ENCODE assay signal across 10 cellular contexts in the genomic region with DNA sequence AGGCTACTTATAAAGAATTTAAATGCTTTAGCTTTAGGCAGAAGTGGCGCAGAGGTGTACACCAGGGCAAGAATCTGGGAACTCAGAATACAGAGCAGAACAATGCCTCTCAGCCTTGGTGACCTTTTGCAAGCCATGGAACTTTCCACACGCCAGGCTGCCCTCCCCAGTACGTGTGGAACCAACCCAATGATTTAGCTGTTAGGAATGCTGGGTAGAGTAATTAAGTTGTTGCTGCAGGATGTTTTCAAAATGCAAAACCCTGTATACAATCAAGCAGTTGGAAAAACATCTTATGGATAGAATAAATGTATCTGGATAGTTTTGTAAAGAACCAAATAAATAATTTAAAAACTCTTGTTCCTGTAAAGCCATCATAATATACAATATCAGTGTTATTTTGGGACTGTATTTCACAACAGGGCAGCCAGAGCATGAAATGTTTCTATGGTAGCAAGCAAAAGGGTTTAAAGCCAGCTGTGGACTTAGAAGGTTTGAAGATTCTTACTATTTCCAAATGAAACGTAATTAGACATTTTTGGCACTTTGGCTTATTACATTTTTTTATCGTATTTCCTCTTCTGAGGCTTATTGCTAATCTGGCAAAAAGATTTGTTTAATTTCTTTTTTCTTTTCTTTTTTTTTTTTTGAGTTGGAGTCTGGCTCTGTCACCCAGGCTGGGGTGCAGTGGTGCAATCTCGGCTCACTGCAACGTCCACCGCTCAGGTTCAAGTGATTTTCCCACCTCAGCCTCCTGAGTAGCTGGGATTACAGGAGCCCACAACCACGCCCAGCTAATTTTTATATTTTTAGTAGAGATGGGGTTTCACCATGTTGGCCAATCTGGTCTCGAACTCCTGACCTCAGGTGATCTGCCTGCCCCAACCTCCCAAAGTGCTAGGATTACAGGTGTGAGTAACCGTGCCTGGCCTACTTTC. TPM values are rescaled to one million over a fixed set of nuclear protein-coding genes. Genes with fewer than 3 reads are reported as not detected.
DNase-seq lines count a peak whose midpoint lies in the region; ATAC-seq, FAIRE-seq and TF ChIP-seq lines count a peak whose summit lies in the region.
"Had no signal": no experiment of that assay in that cellular context is flagged by ENCODE, and none has a peak within 500 bp of the region (broad histone marks: within the 10 kb centered on the region; RNA-seq: fewer than 3 reads in every experiment).

No MANE protein-coding gene starts in this region.

- BruUV-seq in PC-3 (replicated peaks; lab: Mats Ljungman, UMichigan), result no TSS peak

- intact Hi-C loops in PC-3 (cut with micrococcal nuclease) (loop anchor here (2.0 kb wide), 1 partner anchor 27 kb away; no protein-coding TSS in a partner anchor), esophagus muscularis mucosa (cut with DNase I) (no loop called here), left colon (cut with DNase I, micrococcal nuclease) (no loop called here)

- peak; percentile 63 for DNase-seq in PC-3
- DNase-seq in esophagus muscularis mucosa (ENCODE audit: extremely low spot score), result no peak
- no peak for DNase-seq in mesothelial cell of epicardium (ENCODE audit: low spot score in 2 of 2, unreplicated experiment in 2 of 2)
- DNase-seq in urothelium cell line (ENCODE audit: low spot score), result peak; percentile 92
- DNase-seq in OCI-M2 (lab: John Stamatoyannopoulos, UW; ENCODE audit: unreplicated experiment), result no peak
- no peak for DNase-seq in stimulated activated CD4-positive, alpha-beta T cell treated with anti-CD3 and anti-CD28 coated beads, Interleukin-4, amount 100 ng/mL, for 1 hour
- DNase-seq in left colon, result no peak
- no peak for DNase-seq in stimulated activated CD4-positive, alpha-beta T cell treated with anti-CD3 and anti-CD28 coated beads, Interleukin-15, amount 100 ng/mL, for 24 hours
- DNase-seq: NCI-H187 treated with DMSO at 0.1 percent for 48 hours had no signal

- H3K27me3 ChIP-seq in PC-3 (ENCODE audit: low read length), result no peaks in the 10 kb centered on the region
- H3K27me3 ChIP-seq in esophagus muscularis mucosa, result no peaks in the 10 kb centered on the region

- H3K4me3 ChIP-seq in PC-3 (ENCODE audit: low read length) (no peak overlapping the region), esophagus muscularis mucosa (peak overlapping the region in 1 of 4 donors; percentile 5)

- no peaks in the 10 kb centered on the region for H4K20me1 ChIP-seq in PC-3 (ENCODE audit: low read length)

- no peaks in the 10 kb centered on the region for H3F3A ChIP-seq in PC-3 (ENCODE audit: low read length, unreplicated experiment)

- no peak for TF ChIP-seq POLR2A in esophagus muscularis mucosa (IDR thresholded peaks at IDR 0.05; ENCODE audit: low read depth)

- POLR2A ChIA-PET in PC-3 (lab: Charles Lee; ENCODE audit: unreplicated experiment), result interaction anchor here (0.5 kb wide), 2 partner anchors 45 to 459 kb away, joined by 4 to 5 read pairs; no protein-coding TSS in a partner anchor

- H3K4me1 Mint-ChIP-seq in mesothelial cell of epicardium, result peaks cover 31% of the 10 kb centered on the region
- H3K4me1 Mint-ChIP-seq: activated naive CD4-positive, alpha-beta T cell treated with anti-CD3 and anti-CD28 coated beads, Interleukin-2, amount 50 U/mL, for 24 hours had no signal

- TF ChIP-seq EP300 in esophagus muscularis mucosa (IDR thresholded peaks at IDR 0.05), result no peak

- peak; percentile 91 for ATAC-seq in PC-3
- no peak for ATAC-seq in left colon

- H2AFZ ChIP-seq in PC-3 (ENCODE audit: low read length), result peak overlapping the region; percentile 36

- TF ChIP-seq CTCF in PC-3 (conservative IDR thresholded peaks at IDR 0.05; ENCODE audit: low read depth, low read length) (no peak), esophagus muscularis mucosa (IDR thresholded peaks at IDR 0.05) (peak in 1 of 3 experiments; percentile 8), mesothelial cell of epicardium (IDR thresholded peaks at IDR 0.05; ENCODE audit: unreplicated experiment) (no peak)

- H3K27me3 Mint-ChIP-seq in mesothelial cell of epicardium (ENCODE audit: low read depth), result no peaks in the 10 kb centered on the region

- WGBS in esophagus muscularis mucosa, result 67% methylated on average over 11 of the region's 11 CpGs

- H3K27ac ChIP-seq in PC-3 (ENCODE audit: low read length) (no peak overlapping the region), esophagus muscularis mucosa (replicated peaks in 1 of 4) (peak overlapping the region; percentile 76 to 81 (median 80))

- H3K9me3 ChIP-seq in PC-3 (ENCODE audit: low read length), result no peaks in the 10 kb centered on the region
- no peaks in the 10 kb centered on the region for H3K9me3 ChIP-seq in esophagus muscularis mucosa

- no peak overlapping the region for H3K4me3 Mint-ChIP-seq in mesothelial cell of epicardium
- H3K4me3 Mint-ChIP-seq: activated naive CD4-positive, alpha-beta T cell treated with anti-CD3 and anti-CD28 coated beads, Interleukin-2, amount 50 U/mL, for 24 hours had no signal

- H3K9ac ChIP-seq in PC-3 (ENCODE audit: low read length), result no peak overlapping the region

- no peaks in the 10 kb centered on the region for H3K9me2 ChIP-seq in PC-3 (replicated peaks; ENCODE audit: low read length)

- 0 out of 2 replicates have a peak overlapping the region, but pooled peaks have one; percentile 12 for H3K4me2 ChIP-seq in PC-3 (ENCODE audit: low read length)

- peak overlapping the region; percentile 82 for H3K27ac Mint-ChIP-seq in mesothelial cell of epicardium
- H3K27ac Mint-ChIP-seq: activated naive CD4-positive, alpha-beta T cell treated with anti-CD3 and anti-CD28 coated beads, Interleukin-2, amount 50 U/mL, for 24 hours had no signal

- H3K36me3 Mint-ChIP-seq in mesothelial cell of epicardium, result no peaks in the 10 kb centered on the region
- H3K36me3 Mint-ChIP-seq: activated naive CD4-positive, alpha-beta T cell treated with anti-CD3 and anti-CD28 coated beads, Interleukin-2, amount 50 U/mL, for 24 hours had no signal

- FAIRE-seq in urothelium cell line (lab: Jason Lieb, UNC), result peak; percentile 99

- no peaks in the 10 kb centered on the region for H3K79me2 ChIP-seq in PC-3 (ENCODE audit: low read length)

- H3K36me3 ChIP-seq in PC-3 (ENCODE audit: low read depth, low read length) (no peaks in the 10 kb centered on the region), esophagus muscularis mucosa (no peaks in the 10 kb centered on the region)

- peaks cover 11% of the 10 kb centered on the region for H3K4me1 ChIP-seq in PC-3 (ENCODE audit: insufficient read depth, low read length)
- peaks cover 30 to 84% (median 79%) of the 10 kb centered on the region in 4 donors for H3K4me1 ChIP-seq in esophagus muscularis mucosa

- CTCF ChIA-PET in PC-3 (lab: Charles Lee), result interaction anchor here (0.6 kb wide), 1 partner anchor 30 kb away, joined by 6 read pairs; no protein-coding TSS in a partner anchor

- H3K9me3 Mint-ChIP-seq in mesothelial cell of epicardium, result no peaks in the 10 kb centered on the region
- H3K9me3 Mint-ChIP-seq: activated naive CD4-positive, alpha-beta T cell treated with anti-CD3 and anti-CD28 coated beads, Interleukin-2, amount 50 U/mL, for 24 hours had no signal

RNA-seq across cellular contexts. Expression of a gene that starts 19.6 kb away (rescaled TPM):
- total RNA-seq in PC-3 (2014; rRNA removed) (0.26 TPM in 1 of 2 replicates, not detected in the other), esophagus muscularis mucosa (under 1 TPM in 3 of 4 donors, not detected in 1; 0.34 to 0.83 (median 0.71) TPM), mesothelial cell of epicardium (0.66 to 1.3 TPM (median 0.81 TPM) in 3 replicates), left colon (10 to 100 TPM in 1 of 2 donors, 1 to 10 TPM in 1; 7.1 to 10.7 TPM)

RNA-seq across cellular contexts. Expression of a gene that starts 28.8 kb away (rescaled TPM):
- total RNA-seq in PC-3 (2014; rRNA removed) (15.7 and 16.5 TPM in 2 replicates), esophagus muscularis mucosa (100 to 1,000 TPM; 196 to 334 (median 265) TPM), mesothelial cell of epicardium (10.1 to 10.6 TPM (median 10.5 TPM) in 3 replicates), left colon (10 to 100 TPM; 52.7 to 61.7 TPM)

Comparison
In these comparisons a context has a peak if more than half of its experiments do, and no peak if none do; other contexts are left out.
1. DNase-seq: peak in PC-3 (single experiment) and urothelium cell line (single experiment); none in esophagus muscularis mucosa (single experiment), mesothelial cell of epicardium (0 of 2), OCI-M2 (single experiment), stimulated activated CD4-positive, alpha-beta T cell treated with anti-CD3 and anti-CD28 coated beads, Interleukin-4, amount 100 ng/mL, for 1 hour (single experiment), left colon (0 of 2) and stimulated activated CD4-positive, alpha-beta T cell treated with anti-CD3 and anti-CD28 coated beads, Interleukin-15, amount 100 ng/mL, for 24 hours (single experiment).